In the genomic region with DNA sequence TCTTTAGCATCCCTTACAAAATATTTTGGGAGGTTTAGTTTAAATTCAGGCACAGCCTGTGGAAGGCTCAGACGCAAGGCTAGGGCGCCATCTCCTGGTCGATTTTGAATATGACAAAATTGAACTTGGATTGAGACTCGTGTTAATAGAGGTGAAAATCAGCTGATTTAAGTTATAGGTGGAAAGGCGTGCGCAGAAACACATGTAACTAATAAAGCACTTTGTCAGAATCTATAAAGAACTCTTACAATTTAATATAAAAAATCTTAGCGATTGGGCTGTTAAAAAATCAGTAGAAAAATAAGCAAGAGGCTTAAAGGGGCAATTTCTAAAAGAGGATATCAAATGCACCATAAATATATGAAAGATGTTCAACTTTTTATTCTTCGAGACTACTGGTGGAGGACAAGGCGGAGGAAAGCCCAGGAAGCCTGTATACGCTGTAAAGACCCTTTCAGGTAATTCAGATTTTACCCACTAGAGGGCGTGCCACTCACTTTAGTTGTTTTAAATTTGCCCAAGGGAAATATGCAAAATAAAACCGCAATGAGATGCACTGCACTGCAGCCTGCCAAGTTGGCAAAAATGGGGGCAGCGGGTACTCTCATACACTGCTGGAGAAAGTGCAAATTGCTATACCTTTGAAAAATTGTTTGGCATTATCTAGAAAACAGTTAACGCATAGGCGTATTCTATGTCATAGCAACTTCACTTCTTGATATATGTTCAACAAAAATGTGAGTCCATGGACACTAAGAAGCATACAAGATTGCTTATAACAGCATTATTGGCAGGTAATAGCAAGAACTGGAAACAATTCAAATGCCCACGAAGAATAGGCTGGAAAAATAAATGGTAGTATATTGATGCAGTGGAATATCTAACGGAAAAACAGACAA, we compare ENCODE assay signal across 8 cellular contexts.
DNase-seq lines count a peak whose midpoint lies in the region; ATAC-seq and TF ChIP-seq lines count a peak whose summit lies in the region.

No MANE protein-coding gene starts in this region.

- H3K27ac ChIP-seq in angular gyrus (ENCODE audit: low read depth, low read length) (peak overlapping the region; percentile 69), right cardiac atrium (ENCODE audit: low read length) (no peak overlapping the region)

- peaks cover 43% of the 10 kb centered on the region for H3K4me1 Mint-ChIP-seq in T-helper 1 cell treated with Interleukin-12 subunit alpha and Interleukin-12 subunit beta and Interleukin-4 antibody, amounts not matched to agents 30 μg/mL and 1 μg/mL, for 36 hours (ENCODE audit: low read depth)

- no peaks in the 10 kb centered on the region for H3K9me3 Mint-ChIP-seq in T-helper 1 cell treated with Interleukin-12 subunit alpha and Interleukin-12 subunit beta and Interleukin-4 antibody, amounts not matched to agents 30 μg/mL and 1 μg/mL, for 36 hours

- WGBS in right cardiac atrium = under 1% methylated on average over 17 of the region's 17 CpGs

- intact Hi-C loops in right cardiac atrium (cut with DNase I) = loop anchor here in 3 of 4 donors (2.0 to 10.0 kb wide), 2 partner anchors 157 kb away; no protein-coding TSS in a partner anchor

- no peaks in the 10 kb centered on the region for H3K36me3 ChIP-seq in GM06990 (ENCODE audit: control insufficient read depth, insufficient read depth, low read length)

- H3K36me3 Mint-ChIP-seq in T-helper 1 cell treated with Interleukin-12 subunit alpha and Interleukin-12 subunit beta and Interleukin-4 antibody, amounts not matched to agents 30 μg/mL and 1 μg/mL, for 36 hours (ENCODE audit: low read depth) = peaks cover 2% of the 10 kb centered on the region

- no peaks in the 10 kb centered on the region for H3K4me1 ChIP-seq in right cardiac atrium (ENCODE audit: control insufficient read depth, insufficient read depth, low read length)

- TF ChIP-seq CTCF in GM06990 (IDR thresholded peaks at IDR 0.05; ENCODE audit: insufficient read depth, low read length, poor library complexity, severe bottlenecking) (peak; percentile 62), retinal pigment epithelial cell (conservative IDR thresholded peaks at IDR 0.05; ENCODE audit: low read depth, low read length) (peak; percentile 67)

- H3K27ac Mint-ChIP-seq in T-helper 1 cell treated with Interleukin-12 subunit alpha and Interleukin-12 subunit beta and Interleukin-4 antibody, amounts not matched to agents 30 μg/mL and 1 μg/mL, for 36 hours = peak overlapping the region; percentile 87

- peak overlapping the region; percentile 85 for H3K4me3 Mint-ChIP-seq in T-helper 1 cell treated with Interleukin-12 subunit alpha and Interleukin-12 subunit beta and Interleukin-4 antibody, amounts not matched to agents 30 μg/mL and 1 μg/mL, for 36 hours

- DNase-seq in GM06990 (ENCODE audit: extremely low read depth, insufficient read length) (no peak), NCI-H128 (lab: John Stamatoyannopoulos, UW; ENCODE audit: unreplicated experiment) (peak; percentile 72), right cardiac atrium (peak; percentile 31 to 75 (median 68)), retinal pigment epithelial cell (ENCODE audit: low read depth) (peak; percentile 35)

- no peaks in the 10 kb centered on the region for H3K9me3 ChIP-seq in right cardiac atrium (ENCODE audit: control insufficient read depth, low read length)

- H3K4me3 ChIP-seq in GM06990 (replicated peaks; ENCODE audit: low read depth, low read length) (peak overlapping the region; percentile 56), right cardiac atrium (ENCODE audit: low read length) (peak overlapping the region; percentile 94), retinal pigment epithelial cell (ENCODE audit: low read length) (peak overlapping the region; percentile 46)

- H3K27me3 ChIP-seq in GM06990 (replicated peaks; ENCODE audit: control insufficient read depth, insufficient read depth, low read length) (no peaks in the 10 kb centered on the region), right cardiac atrium (ENCODE audit: control insufficient read depth, insufficient read depth) (no peaks in the 10 kb centered on the region)

- peak; percentile 58 for ATAC-seq in HG02678 (IDR thresholded peaks at IDR 0.05; ENCODE audit: unreplicated experiment)
- ATAC-seq in right cardiac atrium = peak; percentile 84 to 87
- ATAC-seq in HG03457 (IDR thresholded peaks at IDR 0.05; ENCODE audit: unreplicated experiment) = no peak

- H3K27me3 Mint-ChIP-seq in T-helper 1 cell treated with Interleukin-12 subunit alpha and Interleukin-12 subunit beta and Interleukin-4 antibody, amounts not matched to agents 30 μg/mL and 1 μg/mL, for 36 hours (ENCODE audit: low read depth) = no peaks in the 10 kb centered on the region
